ENCODE assay signal across 2 cellular contexts in genomic region chr21:29007801-29008200, GRCh38.
TF ChIP-seq lines count a peak whose summit lies in the region.

No MANE protein-coding gene starts in this region.

TF ChIP-seq in K562, 482 proteins besides CTCF, POLR2A, EP300 and RAD21:
- TF ChIP-seq ZNF696 (CRISPR knock-in tag; conservative IDR thresholded peaks at IDR 0.05) (no peak), ZFX (CRISPR knock-in tag; IDR thresholded peaks at IDR 0.05) (0 out of 2 replicates have a peak, but pooled peaks have one; percentile 1)
TF ChIP-seq in K562: peak in this region for 1.

TF ChIP-seq in neural cell, 6 proteins besides CTCF, POLR2A, EP300 and RAD21:
- TF ChIP-seq MXI1 (conservative IDR thresholded peaks at IDR 0.05; ENCODE audit: poor library complexity, severe bottlenecking) (no peak), REST (IDR thresholded peaks at IDR 0.05; ENCODE audit: borderline replicate concordance) (no peak), TAF1 (IDR thresholded peaks at IDR 0.05; ENCODE audit: low read depth) (no peak), POLR2AphosphoS5 (IDR thresholded peaks at IDR 0.05) (no peak), SMC3 (conservative IDR thresholded peaks at IDR 0.05; ENCODE audit: poor library complexity) (no peak), EZH2 (IDR thresholded peaks at IDR 0.05; ENCODE audit: borderline replicate concordance, insufficient read depth, low read length, poor library complexity, severe bottlenecking) (no peak)
